Comparison of ENCODE assay signal across 1 cellular context in genomic region chr22:38863531-38864131, GRCh38.
TF ChIP-seq lines count a peak whose summit lies in the region.

No MANE protein-coding gene starts in this region.

TF ChIP-seq in HEK293, 187 proteins besides CTCF, POLR2A, EP300 and RAD21 (continued from another document):
- TF ChIP-seq ZBTB11 (tag by site-specific recombination; conservative IDR thresholded peaks at IDR 0.05; ENCODE audit: low read depth) (no peak), ZIC2 (tag by site-specific recombination; IDR thresholded peaks at IDR 0.05) (peak; percentile 56), ZFHX2 (tag by site-specific recombination; conservative IDR thresholded peaks at IDR 0.05) (peak; percentile 35; the same call in 1 of the 2 replicates), SCRT2 (tag by site-specific recombination; IDR thresholded peaks at IDR 0.05) (peak; percentile 82), ZNF426 (tag by site-specific recombination; IDR thresholded peaks at IDR 0.05) (no peak), HIC1 (tag by site-specific recombination; IDR thresholded peaks at IDR 0.05) (peak; percentile 43; the same call in 1 of the 2 replicates), EGR2 (tag by site-specific recombination; IDR thresholded peaks at IDR 0.05; ENCODE audit: low read depth) (peak; percentile 16; the same call in 1 of the 2 replicates)
